12 cellular contexts compared by ENCODE assay signal in the genomic region with DNA sequence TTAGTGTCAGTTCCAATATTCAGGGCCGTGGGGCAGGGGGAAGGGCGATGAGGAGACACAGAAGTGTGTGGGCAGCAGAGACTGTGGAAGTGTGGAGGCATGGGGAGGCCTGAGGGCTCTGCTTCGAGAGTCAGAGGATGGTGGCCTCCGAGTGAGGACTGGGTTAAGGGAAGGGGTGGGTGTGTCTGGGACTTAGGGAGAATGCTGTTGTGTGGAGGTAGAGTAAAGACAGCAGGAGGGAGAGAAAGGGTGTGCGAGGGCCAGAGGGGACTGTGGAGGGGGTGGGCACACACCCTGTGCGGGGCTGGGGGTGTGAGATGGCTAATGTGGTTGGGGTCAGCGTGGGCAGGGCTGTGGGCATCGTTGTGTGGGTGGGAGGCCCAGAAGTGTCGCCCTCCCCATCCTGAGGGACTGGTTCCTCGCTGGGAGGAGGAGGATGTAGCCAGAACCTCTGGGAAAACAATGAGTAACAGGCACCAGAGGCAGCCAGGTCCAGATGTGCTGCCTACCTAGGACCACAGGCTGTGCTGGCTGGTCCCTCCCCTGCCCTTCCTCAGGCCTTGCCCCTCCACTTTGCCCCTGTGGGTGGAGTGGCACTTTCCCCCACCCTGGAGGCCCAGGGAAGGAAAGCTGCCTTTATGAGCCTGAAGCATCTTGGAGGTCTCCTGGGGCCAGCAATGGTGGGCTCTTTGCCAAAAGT. TPM values are rescaled to one million over a fixed set of nuclear protein-coding genes. Genes with fewer than 3 reads are reported as not detected.
DNase-seq lines count a peak whose midpoint lies in the region; ATAC-seq and TF ChIP-seq lines count a peak whose summit lies in the region.
"Had no signal": no experiment of that assay in that cellular context is flagged by ENCODE, and none has a peak within 500 bp of the region (broad histone marks: within the 10 kb centered on the region; RNA-seq: fewer than 3 reads in every experiment).

No MANE protein-coding gene starts in this region.

- ATAC-seq in T-helper 17 cell (no peak), GM21576 (IDR thresholded peaks at IDR 0.05; ENCODE audit: unreplicated experiment) (no peak)
- ATAC-seq: esophagus mucosa had no signal

- H3K27ac ChIP-seq in CD4-positive, alpha-beta memory T cell (ENCODE audit: low read depth, low read length), result peak overlapping the region; percentile 40
- H3K27ac ChIP-seq: KMS-11, PC-9 had no signal

- no peak overlapping the region for H3K4me3 ChIP-seq in BE2C (ENCODE audit: low read depth, low read length)
- no peak overlapping the region for H3K4me3 ChIP-seq in CD4-positive, alpha-beta memory T cell (ENCODE audit: low read length in 2 of 2)
- no peak overlapping the region for H3K4me3 ChIP-seq in fibroblast of mammary gland (ENCODE audit: control insufficient read depth, low read depth, low read length)
- H3K4me3 ChIP-seq: PC-9 had no signal

- H3K27ac Mint-ChIP-seq in CD4-positive, alpha-beta memory T cell, result peak overlapping the region; percentile 64 to 95 (median 85)
- peak overlapping the region; percentile 96 for H3K27ac Mint-ChIP-seq in T-helper 17 cell

- H3K4me1 Mint-ChIP-seq in CD4-positive, alpha-beta memory T cell, result peaks cover 41 to 75% (median 59%) of the 10 kb centered on the region in 4 donors
- H3K4me1 Mint-ChIP-seq in T-helper 17 cell, result peaks cover 44% of the 10 kb centered on the region

- no peaks in the 10 kb centered on the region for H3K27me3 ChIP-seq in BE2C
- no peaks in the 10 kb centered on the region for H3K27me3 ChIP-seq in CD4-positive, alpha-beta memory T cell (ENCODE audit: insufficient read depth, low read length)

- H3K9me3 ChIP-seq in BE2C (no peaks in the 10 kb centered on the region), T-helper 17 cell (ENCODE audit: control insufficient read depth, low read length, poor library complexity, severe bottlenecking) (no peaks in the 10 kb centered on the region)
- no peaks in the 10 kb centered on the region for H3K9me3 ChIP-seq in CD4-positive, alpha-beta memory T cell (ENCODE audit: control insufficient read depth in 1 of 2, low read length in 2 of 2)

- H3K9me3 Mint-ChIP-seq in CD4-positive, alpha-beta memory T cell, result no peaks in the 10 kb centered on the region

- peaks cover 27% of the 10 kb centered on the region for H3K4me1 ChIP-seq in BE2C
- H3K4me1 ChIP-seq in CD4-positive, alpha-beta memory T cell (ENCODE audit: insufficient read depth, low read length), result peaks cover 57% of the 10 kb centered on the region

- no peak for TF ChIP-seq CTCF in BE2C (IDR thresholded peaks at IDR 0.05; ENCODE audit: low read depth, low read length)
- no peak for TF ChIP-seq CTCF in fibroblast of mammary gland (conservative IDR thresholded peaks at IDR 0.05; ENCODE audit: control insufficient read depth, insufficient read depth, low read depth, low read length)

- POLR2A ChIA-PET in CD4-positive, alpha-beta memory T cell (lab: Charles Lee; ENCODE audit: partially characterized antibody), result interaction anchor here (0.9 to 10.4 kb wide), 7 partner anchors 15 to 94 kb away, joined by 3 to 221 read pairs (median 4); a partner anchor contains a TSS

- CTCF ChIA-PET in CD4-positive, alpha-beta memory T cell (lab: Charles Lee; ENCODE audit: partially characterized antibody), result interaction anchor here (1.0 to 6.2 kb wide), 2 partner anchors 47 to 99 kb away, joined by 3 to 41 read pairs; no protein-coding TSS in a partner anchor

- H3K36me3 ChIP-seq in BE2C, result no peaks in the 10 kb centered on the region
- peaks cover 11% of the 10 kb centered on the region for H3K36me3 ChIP-seq in CD4-positive, alpha-beta memory T cell (ENCODE audit: insufficient read depth, low read length)

- peak; percentile 38 for DNase-seq in BE2C
- no peak for DNase-seq in CD4-positive, alpha-beta memory T cell
- DNase-seq in T-helper 17 cell, result no peak
- peak; percentile 25 for DNase-seq in fibroblast of mammary gland (ENCODE audit: low read depth)
- DNase-seq in HCEC 1CT, result no peak
- no peak for DNase-seq in DMS153 treated with DMSO at 0.1 percent for 48 hours (lab: John Stamatoyannopoulos, UW; ENCODE audit: unreplicated experiment)
- DNase-seq in NCI-H1436 (lab: John Stamatoyannopoulos, UW), result no peak
- DNase-seq: cerebellar nuclear complex had no signal

- peak overlapping the region; percentile 55 to 94 (median 70) for H3K4me3 Mint-ChIP-seq in CD4-positive, alpha-beta memory T cell
- H3K4me3 Mint-ChIP-seq in T-helper 17 cell, result peak overlapping the region; percentile 85

- no peaks in the 10 kb centered on the region for H3K27me3 Mint-ChIP-seq in CD4-positive, alpha-beta memory T cell
- no peaks in the 10 kb centered on the region for H3K27me3 Mint-ChIP-seq in T-helper 17 cell

- peaks cover 11 to 41% of the 10 kb centered on the region in 2 donors for H3K36me3 Mint-ChIP-seq in CD4-positive, alpha-beta memory T cell
- H3K36me3 Mint-ChIP-seq in T-helper 17 cell (ENCODE audit: low read depth), result peaks cover 2% of the 10 kb centered on the region

- intact Hi-C loops in CD4-positive, alpha-beta memory T cell (cut with micrococcal nuclease), result loop anchor here (5.0 kb wide), 1 partner anchor 123 kb away; no protein-coding TSS in a partner anchor

RNA-seq across cellular contexts. Expression of a gene that starts 4.2 kb away (rescaled TPM):
- 95.4 TPM for polyA plus RNA-seq in BE2C (2012; ENCODE audit: insufficient read depth, insufficient read length, low read depth)
- total RNA-seq in CD4-positive, alpha-beta memory T cell, result 100 to 1,000 TPM; 123 to 132 TPM
- polyA plus RNA-seq in CD4-positive, alpha-beta memory T cell, result 10 to 100 TPM; 36.5 to 55.9 TPM
- total RNA-seq in T-helper 17 cell, result 10 to 100 TPM; 80.7 to 90.0 TPM

RNA-seq across cellular contexts. Expression of a gene that starts 4.4 kb away (rescaled TPM):
- polyA plus RNA-seq in BE2C (2012; ENCODE audit: insufficient read depth, insufficient read length, low read depth), result 202 TPM
- 10 to 100 TPM; 95.5 to 96.9 TPM for total RNA-seq in CD4-positive, alpha-beta memory T cell
- 100 to 1,000 TPM; 204 to 206 TPM for polyA plus RNA-seq in CD4-positive, alpha-beta memory T cell
- 100 to 1,000 TPM in 1 of 2 donors, 10 to 100 TPM in 1; 96.2 to 111 TPM for total RNA-seq in T-helper 17 cell

RNA-seq across cellular contexts. Expression of a gene that starts 15.5 kb away (rescaled TPM):
- polyA plus RNA-seq in BE2C (2012; ENCODE audit: insufficient read depth, insufficient read length, low read depth), result 71.2 TPM
- total RNA-seq in CD4-positive, alpha-beta memory T cell, result 10 to 100 TPM; 39.8 to 41.9 TPM
- polyA plus RNA-seq in CD4-positive, alpha-beta memory T cell, result 10 to 100 TPM; 66.3 to 82.5 TPM
- 10 to 100 TPM; 16.7 to 17.2 TPM for total RNA-seq in T-helper 17 cell

RNA-seq across cellular contexts. Expression of a gene that starts 36.5 kb away (rescaled TPM):
- polyA plus RNA-seq in BE2C (2012; ENCODE audit: insufficient read depth, insufficient read length, low read depth), result 35.7 TPM
- 10 to 100 TPM; 29.5 to 33.0 TPM for total RNA-seq in CD4-positive, alpha-beta memory T cell
- polyA plus RNA-seq in CD4-positive, alpha-beta memory T cell, result 10 to 100 TPM; 17.5 to 24.4 TPM
- 10 to 100 TPM; 13.2 to 18.7 TPM for total RNA-seq in T-helper 17 cell

Comparison
In these comparisons a context has a peak if more than half of its experiments do, and no peak if none do; other contexts are left out.
1. DNase-seq: peak in BE2C (single experiment) and fibroblast of mammary gland (single experiment); none in CD4-positive, alpha-beta memory T cell (0 of 5), T-helper 17 cell (0 of 3), HCEC 1CT (single experiment), DMS153 treated with DMSO at 0.1 percent for 48 hours (single experiment) and NCI-H1436 (single experiment).